In the genomic region with DNA sequence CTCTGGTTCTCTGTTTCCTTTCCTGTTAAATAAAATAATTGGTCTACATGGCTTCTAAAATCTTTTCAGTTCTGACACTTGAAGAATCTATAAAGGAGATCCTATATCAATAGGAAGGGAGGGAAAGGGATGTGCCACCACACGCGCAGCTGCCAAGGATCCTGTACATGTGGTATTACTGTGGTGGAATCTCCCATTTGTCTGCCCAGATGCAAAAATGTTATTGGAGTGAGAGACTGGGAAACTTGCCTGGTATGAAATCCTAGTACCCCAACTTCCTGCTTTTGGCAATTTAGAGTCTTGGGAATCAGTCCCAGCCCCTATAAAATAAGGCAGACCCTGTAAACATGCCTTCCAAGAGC, we compare ENCODE assay signal across 11 cellular contexts.
DNase-seq lines count a peak whose midpoint lies in the region; ATAC-seq and TF ChIP-seq lines count a peak whose summit lies in the region.
"Had no signal": no experiment of that assay in that cellular context is flagged by ENCODE, and none has a peak within 500 bp of the region (broad histone marks: within the 10 kb centered on the region; RNA-seq: fewer than 3 reads in every experiment).

No MANE protein-coding gene starts in this region.

- H3K4me3 ChIP-seq in SJCRH30 (no peak overlapping the region), smooth muscle cell (no peak overlapping the region)

- no peaks in the 10 kb centered on the region for H3K79me2 ChIP-seq in smooth muscle cell (ENCODE audit: low read depth)

- H3K9ac ChIP-seq in smooth muscle cell (ENCODE audit: low read depth) = no peak overlapping the region

- peak overlapping the region; percentile 77 for H3K4me2 ChIP-seq in smooth muscle cell

- ATAC-seq in foreskin keratinocyte (no peak), HG03521 (IDR thresholded peaks at IDR 0.05; ENCODE audit: unreplicated experiment) (no peak)

- H3K4me3 Mint-ChIP-seq in activated naive CD8-positive, alpha-beta T cell treated with anti-CD3 and anti-CD28 coated beads for 36 hours = no peak overlapping the region
- H3K4me3 Mint-ChIP-seq: activated naive CD4-positive, alpha-beta T cell treated with anti-CD3 and anti-CD28 coated beads for 36 hours had no signal

- no peaks in the 10 kb centered on the region for H3K9me3 Mint-ChIP-seq in activated naive CD8-positive, alpha-beta T cell treated with anti-CD3 and anti-CD28 coated beads for 36 hours
- H3K9me3 Mint-ChIP-seq: activated naive CD4-positive, alpha-beta T cell treated with anti-CD3 and anti-CD28 coated beads for 36 hours; effector memory CD8-positive, alpha-beta T cell had no signal

- H3K4me1 ChIP-seq in SJCRH30 (peaks cover 30% of the 10 kb centered on the region), foreskin keratinocyte (peaks cover 40% of the 10 kb centered on the region), smooth muscle cell (ENCODE audit: low read depth) (peaks cover 12% of the 10 kb centered on the region)

- TF ChIP-seq CTCF in foreskin keratinocyte (conservative IDR thresholded peaks at IDR 0.05) = no peak
- TF ChIP-seq CTCF in smooth muscle cell (IDR thresholded peaks at IDR 0.05; ENCODE audit: borderline replicate concordance, insufficient read depth, poor library complexity, severe bottlenecking) = no peak

- no peaks in the 10 kb centered on the region for H3K9me3 ChIP-seq in SJCRH30 (replicated peaks)
- H3K9me3 ChIP-seq in smooth muscle cell (replicated peaks; ENCODE audit: low read depth) = no peaks in the 10 kb centered on the region

- H4K20me1 ChIP-seq in smooth muscle cell (ENCODE audit: low read depth) = no peaks in the 10 kb centered on the region

- peaks cover 9% of the 10 kb centered on the region for H3F3A ChIP-seq in smooth muscle cell (ENCODE audit: low read depth)

- H3K36me3 ChIP-seq in SJCRH30 (no peaks in the 10 kb centered on the region), smooth muscle cell (ENCODE audit: low read depth) (no peaks in the 10 kb centered on the region)

- H3K27ac ChIP-seq in SJCRH30 = peak overlapping the region; percentile 89
- peak overlapping the region; percentile 70 for H3K27ac ChIP-seq in foreskin keratinocyte
- H3K27ac ChIP-seq in smooth muscle cell (ENCODE audit: low read depth) = peak overlapping the region; percentile 64

- H3K36me3 Mint-ChIP-seq in activated naive CD8-positive, alpha-beta T cell treated with anti-CD3 and anti-CD28 coated beads for 36 hours = no peaks in the 10 kb centered on the region

- no peak overlapping the region for H3K27ac Mint-ChIP-seq in activated naive CD8-positive, alpha-beta T cell treated with anti-CD3 and anti-CD28 coated beads for 36 hours
- H3K27ac Mint-ChIP-seq: activated naive CD4-positive, alpha-beta T cell treated with anti-CD3 and anti-CD28 coated beads for 36 hours had no signal

- no peaks in the 10 kb centered on the region for H3K27me3 Mint-ChIP-seq in activated naive CD8-positive, alpha-beta T cell treated with anti-CD3 and anti-CD28 coated beads for 36 hours
- H3K27me3 Mint-ChIP-seq: effector memory CD8-positive, alpha-beta T cell had no signal

- peak; percentile 14 for DNase-seq in GM03348 (ENCODE audit: low spot score)
- peak; percentile 57 to 78 for DNase-seq in SJCRH30
- DNase-seq in foreskin keratinocyte = peak in 1 of 2 donors; percentile 45
- DNase-seq in smooth muscle cell (lab: John Stamatoyannopoulos, UW; ENCODE audit: unreplicated experiment) = no peak
- no peak for DNase-seq in NCI-H2081 (lab: John Stamatoyannopoulos, UW)
- no peak for DNase-seq in foreskin melanocyte
- DNase-seq in activated naive CD8-positive, alpha-beta T cell treated with anti-CD3 and anti-CD28 coated beads for 36 hours = no peak
- DNase-seq: activated naive CD4-positive, alpha-beta T cell treated with anti-CD3 and anti-CD28 coated beads for 36 hours; effector memory CD8-positive, alpha-beta T cell; NCI-H146 had no signal

- peaks cover 17% of the 10 kb centered on the region for H3K4me1 Mint-ChIP-seq in activated naive CD8-positive, alpha-beta T cell treated with anti-CD3 and anti-CD28 coated beads for 36 hours

- H2AFZ ChIP-seq in smooth muscle cell (ENCODE audit: low read depth) = no peak overlapping the region

- H3K27me3 ChIP-seq in SJCRH30 = no peaks in the 10 kb centered on the region
- H3K27me3 ChIP-seq in foreskin keratinocyte = no peaks in the 10 kb centered on the region
- H3K27me3 ChIP-seq in smooth muscle cell (ENCODE audit: low read depth) = no peaks in the 10 kb centered on the region

- WGBS in smooth muscle cell (ENCODE audit: low lambda C conversion rate) = 70% methylated on average over 2 of the region's 2 CpGs

Comparison
In these comparisons a context has a peak if more than half of its experiments do, and no peak if none do; other contexts are left out.
1. DNase-seq: peak in GM03348 (single experiment) and SJCRH30 (2 of 2); none in smooth muscle cell (single experiment), NCI-H2081 (0 of 2), foreskin melanocyte (single experiment) and activated naive CD8-positive, alpha-beta T cell treated with anti-CD3 and anti-CD28 coated beads for 36 hours (single experiment).
2. Peak in every context shown above with its lines, with median percentiles within 50 percentile points of each other: H3K27ac ChIP-seq.